Comparison of ENCODE assay signal across 1 cellular context in the genomic region with DNA sequence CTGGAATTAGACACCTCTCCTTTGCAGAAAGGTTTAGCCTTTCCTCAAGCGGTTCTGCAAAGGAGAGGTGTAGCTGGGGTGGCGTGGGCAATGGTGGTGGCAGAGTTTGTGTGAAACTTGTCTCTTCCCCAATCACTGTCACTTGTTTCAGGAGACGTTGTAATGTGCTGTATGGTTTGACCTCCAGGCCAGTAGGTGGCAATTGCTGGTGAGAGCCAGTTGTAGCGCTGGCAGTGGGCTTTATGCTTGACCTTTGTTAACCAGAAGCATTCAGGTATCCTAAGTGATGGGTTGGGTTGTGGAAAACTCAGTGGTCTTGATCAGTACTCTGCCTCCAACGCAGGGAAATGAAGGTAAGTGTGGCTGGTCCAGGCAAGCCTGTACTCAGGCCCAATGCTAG.
TF ChIP-seq lines count a peak whose summit lies in the region.

No MANE protein-coding gene starts in this region.

TF ChIP-seq in HCT116, 20 proteins besides CTCF, POLR2A, EP300 and RAD21:
- TF ChIP-seq, protein P1, sequence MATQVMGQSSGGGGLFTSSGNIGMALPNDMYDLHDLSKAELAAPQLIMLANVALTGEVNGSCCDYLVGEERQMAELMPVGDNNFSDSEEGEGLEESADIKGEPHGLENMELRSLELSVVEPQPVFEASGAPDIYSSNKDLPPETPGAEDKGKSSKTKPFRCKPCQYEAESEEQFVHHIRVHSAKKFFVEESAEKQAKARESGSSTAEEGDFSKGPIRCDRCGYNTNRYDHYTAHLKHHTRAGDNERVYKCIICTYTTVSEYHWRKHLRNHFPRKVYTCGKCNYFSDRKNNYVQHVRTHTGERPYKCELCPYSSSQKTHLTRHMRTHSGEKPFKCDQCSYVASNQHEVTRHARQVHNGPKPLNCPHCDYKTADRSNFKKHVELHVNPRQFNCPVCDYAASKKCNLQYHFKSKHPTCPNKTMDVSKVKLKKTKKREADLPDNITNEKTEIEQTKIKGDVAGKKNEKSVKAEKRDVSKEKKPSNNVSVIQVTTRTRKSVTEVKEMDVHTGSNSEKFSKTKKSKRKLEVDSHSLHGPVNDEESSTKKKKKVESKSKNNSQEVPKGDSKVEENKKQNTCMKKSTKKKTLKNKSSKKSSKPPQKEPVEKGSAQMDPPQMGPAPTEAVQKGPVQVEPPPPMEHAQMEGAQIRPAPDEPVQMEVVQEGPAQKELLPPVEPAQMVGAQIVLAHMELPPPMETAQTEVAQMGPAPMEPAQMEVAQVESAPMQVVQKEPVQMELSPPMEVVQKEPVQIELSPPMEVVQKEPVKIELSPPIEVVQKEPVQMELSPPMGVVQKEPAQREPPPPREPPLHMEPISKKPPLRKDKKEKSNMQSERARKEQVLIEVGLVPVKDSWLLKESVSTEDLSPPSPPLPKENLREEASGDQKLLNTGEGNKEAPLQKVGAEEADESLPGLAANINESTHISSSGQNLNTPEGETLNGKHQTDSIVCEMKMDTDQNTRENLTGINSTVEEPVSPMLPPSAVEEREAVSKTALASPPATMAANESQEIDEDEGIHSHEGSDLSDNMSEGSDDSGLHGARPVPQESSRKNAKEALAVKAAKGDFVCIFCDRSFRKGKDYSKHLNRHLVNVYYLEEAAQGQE (IDR thresholded peaks at IDR 0.05; ENCODE audit: low read depth): no peak
- TF ChIP-seq ELF1 (IDR thresholded peaks at IDR 0.05; ENCODE audit: borderline replicate concordance, low read depth): no peak
- TF ChIP-seq CBX3 (IDR thresholded peaks at IDR 0.05; ENCODE audit: low read depth): no peak
- TF ChIP-seq, protein P2, sequence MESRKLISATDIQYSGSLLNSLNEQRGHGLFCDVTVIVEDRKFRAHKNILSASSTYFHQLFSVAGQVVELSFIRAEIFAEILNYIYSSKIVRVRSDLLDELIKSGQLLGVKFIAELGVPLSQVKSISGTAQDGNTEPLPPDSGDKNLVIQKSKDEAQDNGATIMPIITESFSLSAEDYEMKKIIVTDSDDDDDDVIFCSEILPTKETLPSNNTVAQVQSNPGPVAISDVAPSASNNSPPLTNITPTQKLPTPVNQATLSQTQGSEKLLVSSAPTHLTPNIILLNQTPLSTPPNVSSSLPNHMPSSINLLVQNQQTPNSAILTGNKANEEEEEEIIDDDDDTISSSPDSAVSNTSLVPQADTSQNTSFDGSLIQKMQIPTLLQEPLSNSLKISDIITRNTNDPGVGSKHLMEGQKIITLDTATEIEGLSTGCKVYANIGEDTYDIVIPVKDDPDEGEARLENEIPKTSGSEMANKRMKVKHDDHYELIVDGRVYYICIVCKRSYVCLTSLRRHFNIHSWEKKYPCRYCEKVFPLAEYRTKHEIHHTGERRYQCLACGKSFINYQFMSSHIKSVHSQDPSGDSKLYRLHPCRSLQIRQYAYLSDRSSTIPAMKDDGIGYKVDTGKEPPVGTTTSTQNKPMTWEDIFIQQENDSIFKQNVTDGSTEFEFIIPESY (IDR thresholded peaks at IDR 0.05; ENCODE audit: extremely low read depth, insufficient replicate concordance, low read length): no peak
- no peak for TF ChIP-seq CEBPB (IDR thresholded peaks at IDR 0.05; ENCODE audit: low read depth)
- TF ChIP-seq JUND (IDR thresholded peaks at IDR 0.05): no peak
- no peak for TF ChIP-seq SP1 (IDR thresholded peaks at IDR 0.05; ENCODE audit: low read depth)
- no peak for TF ChIP-seq SIN3A (IDR thresholded peaks at IDR 0.05; ENCODE audit: low read depth)
- TF ChIP-seq, protein P3, sequence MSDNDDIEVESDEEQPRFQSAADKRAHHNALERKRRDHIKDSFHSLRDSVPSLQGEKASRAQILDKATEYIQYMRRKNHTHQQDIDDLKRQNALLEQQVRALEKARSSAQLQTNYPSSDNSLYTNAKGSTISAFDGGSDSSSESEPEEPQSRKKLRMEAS (IDR thresholded peaks at IDR 0.05): no peak
- TF ChIP-seq EGR1 (IDR thresholded peaks at IDR 0.05; ENCODE audit: low read depth): no peak
- no peak for TF ChIP-seq EZH2phosphoT487 (IDR thresholded peaks at IDR 0.05; ENCODE audit: borderline replicate concordance)
- no peak for TF ChIP-seq EZH2 (IDR thresholded peaks at IDR 0.05)
